11 cellular contexts compared by ENCODE assay signal in genomic region chr3:188284455-188285212, GRCh38.
DNase-seq lines count a peak whose midpoint lies in the region; ATAC-seq lines count a peak whose summit lies in the region.
"Had no signal": no experiment of that assay in that cellular context is flagged by ENCODE, and none has a peak within 500 bp of the region (broad histone marks: within the 10 kb centered on the region; RNA-seq: fewer than 3 reads in every experiment).

No MANE protein-coding gene starts in this region.

- no peak overlapping the region for H2BK15ac ChIP-seq in mesendoderm (replicated peaks; ENCODE audit: low read depth)

- peak; percentile 1 for DNase-seq in activated CD4-positive, CD25-positive, alpha-beta regulatory T cell treated with anti-CD3 and anti-CD28 coated beads, Interleukin-2, amount 50 U/mL, for 16 hours (ENCODE audit: low read depth, low spot score)
- no peak for DNase-seq in activated CD4-positive, CD25-positive, alpha-beta regulatory T cell (lab: John Stamatoyannopoulos, UW)
- DNase-seq in activated T-cell treated with anti-CD3 and anti-CD28 coated beads, Interleukin-2, amount 50 U/mL, for 48 hours: peak; percentile 63 to 77
- DNase-seq in mesendoderm (no peak), NCI-H146 treated with DMSO at 0.1 percent for 48 hours (lab: John Stamatoyannopoulos, UW; ENCODE audit: unreplicated experiment) (no peak)
- DNase-seq in stimulated activated CD8-positive, alpha-beta memory T cell treated with anti-CD3 and anti-CD28 coated beads, Interleukin-7, amount 100 ng/mL, for 48 hours (ENCODE audit: extremely low read depth in 1 of 2, low read depth in 1 of 2): peak; percentile 39 to 62
- DNase-seq: 8988T, NCI-H1417 had no signal

- WGBS in mesendoderm (ENCODE audit: extremely low coverage, insufficient coverage, low lambda C conversion rate): no CpG with 5 or more reads among the region's 9 CpGs

- H2BK120ac ChIP-seq in mesendoderm (ENCODE audit: low read depth, low read length): no peak overlapping the region

- H3K36me3 ChIP-seq in mesendoderm (ENCODE audit: control insufficient read depth, insufficient read depth, low read length): no peaks in the 10 kb centered on the region

- no peak overlapping the region for H4K8ac ChIP-seq in mesendoderm (ENCODE audit: low read depth, low read length)

- no peak overlapping the region for H3K4me3 ChIP-seq in mesendoderm (ENCODE audit: low read length)
- H3K4me3 ChIP-seq: SK-N-MC had no signal

- peaks cover 1% of the 10 kb centered on the region for H3K4me1 ChIP-seq in mesendoderm (ENCODE audit: control insufficient read depth, low read depth, low read length)

- H3K23ac ChIP-seq in mesendoderm (ENCODE audit: low read length): no peak overlapping the region

- H4K5ac ChIP-seq in mesendoderm (ENCODE audit: low read length): no peak overlapping the region

- no peaks in the 10 kb centered on the region for H3K79me2 ChIP-seq in mesendoderm (ENCODE audit: control insufficient read depth, insufficient read depth, low read length)

- no peak overlapping the region for H2BK5ac ChIP-seq in mesendoderm (ENCODE audit: low read length)

- no peak overlapping the region for H2AK5ac ChIP-seq in mesendoderm (ENCODE audit: low read length)

- H3K27ac ChIP-seq in mesendoderm (ENCODE audit: low read depth, low read length): no peak overlapping the region
- H3K27ac ChIP-seq: SK-N-MC had no signal

- ATAC-seq in GM18867 (IDR thresholded peaks at IDR 0.05; ENCODE audit: unreplicated experiment) (no peak), HG03354 (IDR thresholded peaks at IDR 0.05; ENCODE audit: poor library complexity, severe bottlenecking, unreplicated experiment) (no peak)

- H3K18ac ChIP-seq in mesendoderm (ENCODE audit: low read length): no peak overlapping the region

- H3K27me3 ChIP-seq in mesendoderm (ENCODE audit: insufficient read depth, low read length, poor library complexity): no peaks in the 10 kb centered on the region

- H3K79me1 ChIP-seq in mesendoderm (ENCODE audit: low read length): peaks cover 9% of the 10 kb centered on the region

- no peak overlapping the region for H3K4ac ChIP-seq in mesendoderm (ENCODE audit: low read depth, low read length)

- no peak overlapping the region for H3K9ac ChIP-seq in mesendoderm (ENCODE audit: low read length)

- H3K56ac ChIP-seq in mesendoderm (ENCODE audit: low read length): peak overlapping the region; percentile 31

- no peak overlapping the region for H3K4me2 ChIP-seq in mesendoderm (ENCODE audit: low read length)

Comparison
In these comparisons a context has a peak if more than half of its experiments do, and no peak if none do; other contexts are left out.
1. DNase-seq: peak in activated CD4-positive, CD25-positive, alpha-beta regulatory T cell treated with anti-CD3 and anti-CD28 coated beads, Interleukin-2, amount 50 U/mL, for 16 hours (single experiment), activated T-cell treated with anti-CD3 and anti-CD28 coated beads, Interleukin-2, amount 50 U/mL, for 48 hours (2 of 2) and stimulated activated CD8-positive, alpha-beta memory T cell treated with anti-CD3 and anti-CD28 coated beads, Interleukin-7, amount 100 ng/mL, for 48 hours (2 of 2); none in activated CD4-positive, CD25-positive, alpha-beta regulatory T cell (0 of 4), mesendoderm (single experiment) and NCI-H146 treated with DMSO at 0.1 percent for 48 hours (single experiment).